Comparison of ENCODE assay signal across 32 cellular contexts in genomic region chr7:102966450-102966849, GRCh38. TPM values are rescaled to one million over a fixed set of nuclear protein-coding genes. Genes with fewer than 3 reads are reported as not detected.
"Had no signal": no experiment of that assay in that cellular context is flagged by ENCODE, and none has a peak within 500 bp of the region (broad histone marks: within the 10 kb centered on the region; RNA-seq: fewer than 3 reads in every experiment).

No MANE protein-coding gene starts in this region.

- H3K27me3 ChIP-seq: ascending aorta, breast epithelium, cardiac muscle cell, colonic mucosa had no signal

- H3K4me3 Mint-ChIP-seq: activated CD4-positive, alpha-beta memory T cell treated with anti-CD3 and anti-CD28 coated beads for 36 hours; activated CD4-positive, alpha-beta T cell treated with anti-CD3 and anti-CD28 coated beads for 36 hours; activated CD4-positive, alpha-beta T cell treated with anti-CD3 and anti-CD28 coated beads, Interleukin-2, amount 10 ng/mL, durations not matched to agents 24 days and 14 days; activated CD8-positive, alpha-beta memory T cell treated with anti-CD3 and anti-CD28 coated beads, Interleukin-2, amount 10 ng/mL, durations not matched to agents 7 days and 5 days; activated CD8-positive, alpha-beta T cell treated with anti-CD3 and anti-CD28 coated beads, Interleukin-2, amount 10 ng/mL, durations not matched to agents 7 days and 5 days; activated naive CD4-positive, alpha-beta T cell treated with anti-CD3 and anti-CD28 coated beads, Interleukin-2, amount 10 ng/mL, durations not matched to agents 7 days and 5 days; activated naive CD8-positive, alpha-beta T cell treated with anti-CD3 and anti-CD28 coated beads, Interleukin-2, amount 10 ng/mL, durations not matched to agents 7 days and 5 days; activated T-cell treated with anti-CD3 and anti-CD28 coated beads, Interleukin-2, amount 50 U/mL, for 72 hours; brain had no signal

- H3K27ac Mint-ChIP-seq: activated CD4-positive, alpha-beta memory T cell treated with anti-CD3 and anti-CD28 coated beads for 36 hours; activated CD4-positive, alpha-beta T cell treated with anti-CD3 and anti-CD28 coated beads for 36 hours; activated CD4-positive, alpha-beta T cell treated with anti-CD3 and anti-CD28 coated beads, Interleukin-2, amount 10 ng/mL, durations not matched to agents 24 days and 14 days; activated CD8-positive, alpha-beta memory T cell treated with anti-CD3 and anti-CD28 coated beads, Interleukin-2, amount 10 ng/mL, durations not matched to agents 7 days and 5 days; activated CD8-positive, alpha-beta T cell treated with anti-CD3 and anti-CD28 coated beads, Interleukin-2, amount 10 ng/mL, durations not matched to agents 7 days and 5 days; activated naive CD4-positive, alpha-beta T cell treated with anti-CD3 and anti-CD28 coated beads, Interleukin-2, amount 10 ng/mL, durations not matched to agents 7 days and 5 days; activated naive CD8-positive, alpha-beta T cell treated with anti-CD3 and anti-CD28 coated beads, Interleukin-2, amount 10 ng/mL, durations not matched to agents 7 days and 5 days; activated T-cell treated with anti-CD3 and anti-CD28 coated beads, Interleukin-2, amount 50 U/mL, for 72 hours; brain had no signal

- DNase-seq: activated CD4-positive, alpha-beta memory T cell treated with anti-CD3 and anti-CD28 coated beads for 36 hours; activated CD4-positive, alpha-beta T cell treated with anti-CD3 and anti-CD28 coated beads for 36 hours; activated CD4-positive, alpha-beta T cell treated with anti-CD3 and anti-CD28 coated beads, Interleukin-2, amount 10 ng/mL, durations not matched to agents 24 days and 14 days; activated CD4-positive, CD25-positive, alpha-beta regulatory T cell; activated CD4-positive, CD25-positive, alpha-beta regulatory T cell treated with anti-CD3 and anti-CD28 coated beads, Interleukin-2, amount 50 U/mL, for 72 hours; activated CD8-positive, alpha-beta memory T cell treated with anti-CD3 and anti-CD28 coated beads, Interleukin-2, amount 10 ng/mL, durations not matched to agents 7 days and 5 days; activated CD8-positive, alpha-beta memory T cell treated with anti-CD3 and anti-CD28 coated beads, Interleukin-2, amount 50 U/mL, for 4 hours; activated CD8-positive, alpha-beta T cell treated with anti-CD3 and anti-CD28 coated beads, Interleukin-2, amount 10 ng/mL, durations not matched to agents 7 days and 5 days; activated gamma-delta T cell; activated naive CD4-positive, alpha-beta T cell; activated naive CD4-positive, alpha-beta T cell treated with anti-CD3 and anti-CD28 coated beads, Interleukin-2, amount 10 ng/mL, durations not matched to agents 7 days and 5 days; activated naive CD8-positive, alpha-beta T cell treated with anti-CD3 and anti-CD28 coated beads, Interleukin-2, amount 10 ng/mL, durations not matched to agents 7 days and 5 days; activated T-cell treated with anti-CD3 and anti-CD28 coated beads, Interleukin-2, amount 50 U/mL, for 1 hour; activated T-cell treated with anti-CD3 and anti-CD28 coated beads, Interleukin-2, amount 50 U/mL, for 72 hours; central memory CD4-positive, alpha-beta T cell; cerebellar nuclear complex; colonic mucosa; effector CD8-positive, alpha-beta T cell; foreskin fibroblast; head of caudate nucleus; hypothalamus; T-helper 9 cell had no signal

- H3K9me3 ChIP-seq: ascending aorta, breast epithelium, colonic mucosa had no signal

- H3K27ac ChIP-seq: breast epithelium, cardiac muscle cell, colonic mucosa, epithelial cell of prostate had no signal

- H3K9me3 Mint-ChIP-seq: activated CD4-positive, alpha-beta T cell treated with anti-CD3 and anti-CD28 coated beads, Interleukin-2, amount 10 ng/mL, durations not matched to agents 24 days and 14 days; activated naive CD4-positive, alpha-beta T cell treated with anti-CD3 and anti-CD28 coated beads, Interleukin-2, amount 10 ng/mL, durations not matched to agents 7 days and 5 days; activated naive CD4-positive, alpha-beta T cell treated with anti-CD3 and anti-CD28 coated beads, Interleukin-2, amount 50 U/mL, for 72 hours; activated naive CD8-positive, alpha-beta T cell treated with anti-CD3 and anti-CD28 coated beads, Interleukin-2, amount 10 ng/mL, durations not matched to agents 7 days and 5 days; activated T-cell treated with anti-CD3 and anti-CD28 coated beads, Interleukin-2, amount 50 U/mL, for 72 hours had no signal

- H3K36me3 Mint-ChIP-seq: activated CD4-positive, alpha-beta memory T cell treated with anti-CD3 and anti-CD28 coated beads for 36 hours; activated CD8-positive, alpha-beta memory T cell treated with anti-CD3 and anti-CD28 coated beads, Interleukin-2, amount 10 ng/mL, durations not matched to agents 7 days and 5 days; activated naive CD4-positive, alpha-beta T cell treated with anti-CD3 and anti-CD28 coated beads, Interleukin-2, amount 10 ng/mL, durations not matched to agents 7 days and 5 days; activated naive CD4-positive, alpha-beta T cell treated with anti-CD3 and anti-CD28 coated beads, Interleukin-2, amount 50 U/mL, for 72 hours; activated naive CD8-positive, alpha-beta T cell treated with anti-CD3 and anti-CD28 coated beads, Interleukin-2, amount 10 ng/mL, durations not matched to agents 7 days and 5 days; brain had no signal

- FAIRE-seq: endometrium, endothelial cell of umbilical vein, frontal cortex had no signal

- H3K36me3 ChIP-seq: ascending aorta, breast epithelium, cardiac muscle cell, colonic mucosa had no signal

- H3K4me3 ChIP-seq: ascending aorta, breast epithelium, cardiac muscle cell, colonic mucosa had no signal

- H3K4me1 ChIP-seq: ascending aorta, breast epithelium, colonic mucosa had no signal

- H3K27me3 Mint-ChIP-seq: activated CD4-positive, alpha-beta memory T cell treated with anti-CD3 and anti-CD28 coated beads for 36 hours; activated CD4-positive, alpha-beta T cell treated with anti-CD3 and anti-CD28 coated beads for 36 hours; activated CD4-positive, alpha-beta T cell treated with anti-CD3 and anti-CD28 coated beads, Interleukin-2, amount 10 ng/mL, durations not matched to agents 24 days and 14 days; activated CD8-positive, alpha-beta memory T cell treated with anti-CD3 and anti-CD28 coated beads, Interleukin-2, amount 10 ng/mL, durations not matched to agents 7 days and 5 days; activated naive CD4-positive, alpha-beta T cell treated with anti-CD3 and anti-CD28 coated beads, Interleukin-2, amount 10 ng/mL, durations not matched to agents 7 days and 5 days; activated naive CD8-positive, alpha-beta T cell treated with anti-CD3 and anti-CD28 coated beads, Interleukin-2, amount 10 ng/mL, durations not matched to agents 7 days and 5 days; brain had no signal

- H3K4me1 Mint-ChIP-seq: activated CD4-positive, alpha-beta T cell treated with anti-CD3 and anti-CD28 coated beads for 36 hours; activated CD4-positive, alpha-beta T cell treated with anti-CD3 and anti-CD28 coated beads, Interleukin-2, amount 10 ng/mL, durations not matched to agents 24 days and 14 days; activated CD8-positive, alpha-beta memory T cell treated with anti-CD3 and anti-CD28 coated beads, Interleukin-2, amount 10 ng/mL, durations not matched to agents 7 days and 5 days; activated naive CD4-positive, alpha-beta T cell treated with anti-CD3 and anti-CD28 coated beads, Interleukin-2, amount 10 ng/mL, durations not matched to agents 7 days and 5 days; brain had no signal

- ATAC-seq: activated CD4-positive, alpha-beta T cell treated with anti-CD3 and anti-CD28 coated beads for 36 hours; activated CD8-positive, alpha-beta memory T cell treated with anti-CD3 and anti-CD28 coated beads, Interleukin-2, amount 10 ng/mL, durations not matched to agents 7 days and 5 days; activated CD8-positive, alpha-beta T cell treated with anti-CD3 and anti-CD28 coated beads, Interleukin-2, amount 10 ng/mL, durations not matched to agents 7 days and 5 days; activated naive CD4-positive, alpha-beta T cell treated with anti-CD3 and anti-CD28 coated beads, Interleukin-2, amount 50 U/mL, for 72 hours; activated T-cell treated with anti-CD3 and anti-CD28 coated beads, Interleukin-2, amount 50 U/mL, for 72 hours had no signal

RNA-seq across cellular contexts. Expression of gene LRRC17, which starts 53.6 kb away (rescaled TPM):
- total RNA-seq: activated CD4-positive, alpha-beta T cell treated with anti-CD3 and anti-CD28 coated beads, Interleukin-2, amount 10 ng/mL, durations not matched to agents 24 days and 14 days; activated CD8-positive, alpha-beta memory T cell treated with anti-CD3 and anti-CD28 coated beads for 36 hours; activated CD8-positive, alpha-beta memory T cell treated with anti-CD3 and anti-CD28 coated beads, Interleukin-2, amount 10 ng/mL, durations not matched to agents 7 days and 5 days; activated naive CD4-positive, alpha-beta T cell treated with anti-CD3 and anti-CD28 coated beads, Interleukin-2, amount 50 U/mL, for 72 hours; activated naive CD8-positive, alpha-beta T cell treated with anti-CD3 and anti-CD28 coated beads, Interleukin-2, amount 10 ng/mL, durations not matched to agents 7 days and 5 days had no signal
